9 cellular contexts compared by ENCODE assay signal in genomic region chr19:18941628-18942354, GRCh38.
DNase-seq lines count a peak whose midpoint lies in the region; ATAC-seq and TF ChIP-seq lines count a peak whose summit lies in the region.
"Had no signal": no experiment of that assay in that cellular context is flagged by ENCODE, and none has a peak within 500 bp of the region (broad histone marks: within the 10 kb centered on the region; RNA-seq: fewer than 3 reads in every experiment).

No MANE protein-coding gene starts in this region.

- ATAC-seq in HG02610 (IDR thresholded peaks at IDR 0.05; ENCODE audit: unreplicated experiment) (no peak), GM18520 (IDR thresholded peaks at IDR 0.05; ENCODE audit: unreplicated experiment) (no peak)

- no peak overlapping the region for H3K9ac ChIP-seq in HUES6 (ENCODE audit: low read length)

- peaks cover 20% of the 10 kb centered on the region for H3K79me2 ChIP-seq in ACC112 (ENCODE audit: control insufficient read depth, insufficient read depth, low read length, unreplicated experiment)

- peaks cover 26% of the 10 kb centered on the region for H3K36me3 Mint-ChIP-seq in nephron progenitor cell (ENCODE audit: low read depth)

- no peak overlapping the region for H2AFZ ChIP-seq in ACC112 (ENCODE audit: low read length, unreplicated experiment)

- H3K9me3 ChIP-seq in HUES6 (ENCODE audit: control insufficient read depth, insufficient read depth, low read depth, low read length) = no peaks in the 10 kb centered on the region
- no peaks in the 10 kb centered on the region for H3K9me3 ChIP-seq in effector memory CD4-positive, alpha-beta T cell (ENCODE audit: control insufficient read depth, low read length)

- H3K27ac Mint-ChIP-seq in nephron progenitor cell = peak overlapping the region; percentile 86

- peak overlapping the region; percentile 64 for H3K4me3 ChIP-seq in ACC112 (ENCODE audit: low read depth, low read length)
- H3K4me3 ChIP-seq in HUES6 (ENCODE audit: low read depth, low read length) = peak overlapping the region; percentile 47
- peak overlapping the region; percentile 80 for H3K4me3 ChIP-seq in coronary artery
- H3K4me3 ChIP-seq in effector memory CD4-positive, alpha-beta T cell (ENCODE audit: insufficient read depth, low read depth, low read length, poor library complexity, severe bottlenecking) = no peak overlapping the region

- no peaks in the 10 kb centered on the region for H3K9me3 Mint-ChIP-seq in nephron progenitor cell

- TF ChIP-seq CTCF in coronary artery (IDR thresholded peaks at IDR 0.05) (no peak), nephron progenitor cell (IDR thresholded peaks at IDR 0.05) (no peak)

- H3K4me1 Mint-ChIP-seq in nephron progenitor cell = peaks cover 31% of the 10 kb centered on the region

- H3K27me3 Mint-ChIP-seq in nephron progenitor cell (ENCODE audit: low read depth, poor library complexity) = peaks cover 3% of the 10 kb centered on the region

- DNase-seq in coronary artery (ENCODE audit: low spot score) (no peak), nephron progenitor cell (no peak), putamen (ENCODE audit: low spot score) (no peak)
- no peak for DNase-seq in effector memory CD4-positive, alpha-beta T cell
- DNase-seq: foreskin keratinocyte had no signal

- H3K36me3 ChIP-seq in ACC112 (ENCODE audit: insufficient read depth, low read length) (no peaks in the 10 kb centered on the region), HUES6 (ENCODE audit: control insufficient read depth, insufficient read depth, low read length) (peaks cover 10% of the 10 kb centered on the region; the same call in 1 of the 2 replicates)
- no peaks in the 10 kb centered on the region for H3K36me3 ChIP-seq in effector memory CD4-positive, alpha-beta T cell (ENCODE audit: control insufficient read depth, insufficient read depth, low read length)

- H3K4me3 Mint-ChIP-seq in nephron progenitor cell = peak overlapping the region; percentile 72

- H3K27me3 ChIP-seq in ACC112 (ENCODE audit: insufficient read depth, low read length) (no peaks in the 10 kb centered on the region), HUES6 (ENCODE audit: control insufficient read depth, insufficient read depth, low read length) (peaks cover 18% of the 10 kb centered on the region)
- peaks cover 9% of the 10 kb centered on the region for H3K27me3 ChIP-seq in effector memory CD4-positive, alpha-beta T cell (replicated peaks; ENCODE audit: control insufficient read depth, insufficient read depth, low read length, poor library complexity, severe bottlenecking)
- H3K27me3 ChIP-seq: foreskin keratinocyte had no signal

- H3K4me1 ChIP-seq in ACC112 (ENCODE audit: control insufficient read depth, insufficient read depth, low read length, unreplicated experiment) (no peaks in the 10 kb centered on the region), HUES6 (ENCODE audit: control insufficient read depth, insufficient read depth, low read length) (peaks cover 14% of the 10 kb centered on the region)
- H3K4me1 ChIP-seq in effector memory CD4-positive, alpha-beta T cell (ENCODE audit: control insufficient read depth, insufficient read depth, low read length, poor library complexity, severe bottlenecking) = peaks cover 11% of the 10 kb centered on the region
- H3K4me1 ChIP-seq: foreskin keratinocyte had no signal

- H3K27ac ChIP-seq in ACC112 (ENCODE audit: low read depth, low read length) (no peak overlapping the region), HUES6 (ENCODE audit: low read depth, low read length) (no peak overlapping the region), coronary artery (peak overlapping the region in 1 of 2 donors; percentile 80)
- H3K27ac ChIP-seq in effector memory CD4-positive, alpha-beta T cell (ENCODE audit: insufficient read depth, low read length, poor library complexity, severe bottlenecking) = no peak overlapping the region
- H3K27ac ChIP-seq: foreskin keratinocyte had no signal
